ENCODE assay signal across 20 cellular contexts in the genomic region with DNA sequence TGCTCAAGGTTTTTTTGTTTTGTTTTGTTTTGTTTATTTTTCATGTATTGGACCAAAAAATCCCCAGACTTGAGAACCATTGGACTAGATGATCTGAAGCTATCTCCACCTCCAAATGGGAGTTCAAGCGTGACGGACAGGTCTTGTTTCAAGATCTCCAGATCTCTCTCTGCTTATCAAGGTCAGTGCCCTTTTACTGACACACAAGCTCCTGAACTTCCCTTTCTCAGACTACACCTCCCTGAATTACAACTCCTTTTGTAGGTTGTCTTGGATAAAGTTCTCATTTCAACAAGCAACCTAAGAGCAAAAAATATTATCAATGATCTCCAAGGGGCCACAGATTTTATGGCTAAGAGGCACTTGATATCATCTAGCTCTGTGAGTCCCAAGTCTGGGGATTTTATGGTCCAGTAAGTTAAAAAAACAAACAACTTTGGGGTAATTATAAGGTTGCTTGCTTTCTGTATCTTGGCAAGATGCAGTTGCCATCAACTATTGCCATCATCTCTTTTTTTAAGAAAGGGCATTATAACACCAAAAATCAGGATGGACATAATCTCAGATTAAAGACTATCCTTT.
"Had no signal": no experiment of that assay in that cellular context is flagged by ENCODE, and none has a peak within 500 bp of the region (broad histone marks: within the 10 kb centered on the region; RNA-seq: fewer than 3 reads in every experiment).

No MANE protein-coding gene starts in this region.

- H3K9me3 ChIP-seq: body of pancreas had no signal

- H3K27me3 ChIP-seq: body of pancreas, foreskin keratinocyte had no signal

- H3K27ac ChIP-seq: body of pancreas, dorsolateral prefrontal cortex, epithelial cell of prostate, foreskin keratinocyte had no signal

- DNase-seq: activated B cell treated with CpG ODN at 0.5 μM for 24 hours; activated CD4-positive, alpha-beta T cell treated with anti-CD3 and anti-CD28 coated beads, Interleukin-2, amount 10 ng/mL, durations not matched to agents 24 days and 14 days; activated CD8-positive, alpha-beta T cell treated with anti-CD3 and anti-CD28 coated beads, Interleukin-2, amount 10 ng/mL, durations not matched to agents 7 days and 5 days; activated naive CD4-positive, alpha-beta T cell treated with Interleukin-2 at 50 U/mL for 16 hours; activated naive CD8-positive, alpha-beta T cell treated with anti-CD3 and anti-CD28 coated beads, Interleukin-2, amount 10 ng/mL, durations not matched to agents 7 days and 5 days; activated T-cell treated with anti-CD3 and anti-CD28 coated beads, Interleukin-2, amount 50 U/mL, for 24 hours; body of pancreas; caudate nucleus; dorsolateral prefrontal cortex; foreskin keratinocyte; hippocampal formation; islet precursor cell; left colon; occipital lobe; stimulated activated CD4-positive, alpha-beta T cell treated with anti-CD3 and anti-CD28 coated beads, Interleukin-12 subunit alpha, Interleukin-12 subunit beta, amount 100 ng/mL, for 4 hours; stimulated activated CD4-positive, alpha-beta T cell treated with anti-CD3 and anti-CD28 coated beads, Interleukin-1b, Interleukin-23, amount 100 ng/mL, for 48 hours; stimulated activated CD8-positive, alpha-beta memory T cell treated with anti-CD3 and anti-CD28 coated beads, Interleukin-4, amount 100 ng/mL, for 48 hours; stimulated activated naive CD4-positive, alpha-beta T cell had no signal

- H3K4me3 ChIP-seq: body of pancreas, dorsolateral prefrontal cortex, lung had no signal

- H3K4me1 ChIP-seq: body of pancreas, foreskin keratinocyte had no signal

- ATAC-seq: activated CD8-positive, alpha-beta T cell treated with anti-CD3 and anti-CD28 coated beads, Interleukin-2, amount 10 ng/mL, durations not matched to agents 7 days and 5 days; body of pancreas; foreskin keratinocyte; left colon had no signal
